ENCODE assay signal across 28 cellular contexts in the genomic region with DNA sequence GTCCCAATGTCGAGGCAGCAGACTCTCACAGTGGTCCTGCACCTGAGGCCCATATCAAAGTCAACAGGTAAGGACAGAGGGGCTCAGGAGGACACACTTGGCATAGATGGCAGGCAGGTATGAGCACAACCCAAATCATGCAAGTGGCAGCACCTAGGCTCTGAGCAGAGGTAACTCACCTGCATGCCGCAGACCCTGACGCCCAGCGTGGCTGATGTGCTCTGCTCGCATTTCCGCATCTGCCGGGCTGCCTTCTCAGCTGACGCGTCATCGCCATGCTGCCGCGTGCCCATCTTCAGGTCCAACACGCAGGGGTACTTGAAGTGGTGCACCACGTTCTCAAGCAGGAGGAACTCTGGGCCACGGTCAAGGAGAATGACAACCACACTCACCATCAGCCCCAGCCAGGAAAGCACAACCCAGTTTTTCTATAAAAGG. TPM values are rescaled to one million over a fixed set of nuclear protein-coding genes. Genes with fewer than 3 reads are reported as not detected.
DNase-seq lines count a peak whose midpoint lies in the region; ATAC-seq, FAIRE-seq and TF ChIP-seq lines count a peak whose summit lies in the region.
"Had no signal": no experiment of that assay in that cellular context is flagged by ENCODE, and none has a peak within 500 bp of the region (broad histone marks: within the 10 kb centered on the region; RNA-seq: fewer than 3 reads in every experiment).

No MANE protein-coding gene starts in this region.

- no peak overlapping the region for H2BK5ac ChIP-seq in H1 (ENCODE audit: low read depth, low read length)

- no peak for ATAC-seq in left ventricle myocardium superior
- no peak for ATAC-seq in upper lobe of right lung
- no peak for ATAC-seq in GM23338
- ATAC-seq in natural killer cell: no peak
- no peak for ATAC-seq in GM19467 (IDR thresholded peaks at IDR 0.05; ENCODE audit: unreplicated experiment)
- ATAC-seq: HCT116 had no signal

- H3K9ac ChIP-seq in H1 (replicated peaks in 1 of 4; ENCODE audit: extremely low read depth in 1 of 4, low read depth in 3 of 4, low read length in 3 of 4): no peak overlapping the region

- H3K9me3 Mint-ChIP-seq in nephron progenitor cell (no peaks in the 10 kb centered on the region), GM23338 (no peaks in the 10 kb centered on the region), natural killer cell (no peaks in the 10 kb centered on the region)
- H3K9me3 Mint-ChIP-seq: CD4-positive, CD25-positive, alpha-beta regulatory T cell had no signal

- H3K4me3 ChIP-seq in H1 (ENCODE audit: extremely low read depth in 1 of 4, insufficient read depth in 2 of 4, low read depth in 3 of 4, low read length in 4 of 4) (no peak overlapping the region), upper lobe of right lung (no peak overlapping the region), GM23338 (no peak overlapping the region)
- H3K4me3 ChIP-seq: BLaER1, Peyer's patch, SK-N-MC had no signal

- H3K9me3 ChIP-seq in H1 (ENCODE audit: insufficient read depth in 2 of 2, low read depth in 1 of 2, low read length in 1 of 2) (no peaks in the 10 kb centered on the region), upper lobe of right lung (no peaks in the 10 kb centered on the region)
- H3K9me3 ChIP-seq: BLaER1, Peyer's patch had no signal

- H4K20me1 ChIP-seq in H1 (replicated peaks in 1 of 2; ENCODE audit: control insufficient read depth in 1 of 2, insufficient read depth in 2 of 2, low read length in 2 of 2) (peaks cover 0 to 7% of the 10 kb centered on the region in 2 experiments), GM23338 (replicated peaks; ENCODE audit: insufficient read depth) (no peaks in the 10 kb centered on the region)

- no peak for TF ChIP-seq RAD21 in H1 (IDR thresholded peaks at IDR 0.05 in 1 of 2, conservative IDR thresholded peaks at IDR 0.05 in 1 of 2; ENCODE audit: low read depth in 2 of 2, low read length in 2 of 2)

- no peak overlapping the region for H2AK5ac ChIP-seq in H1 (ENCODE audit: low read depth, low read length)

- intact Hi-C loops in cardiac septum (cut with DNase I) (no loop called here), left ventricle myocardium superior (cut with micrococcal nuclease) (no loop called here), upper lobe of right lung (cut with DNase I) (no loop called here), natural killer cell (cut with micrococcal nuclease) (no loop called here)

- H3K23me2 ChIP-seq in H1 (ENCODE audit: low read depth, low read length): peaks cover 6% of the 10 kb centered on the region; the same call in 1 of the 2 replicates

- TF ChIP-seq POLR2A in H1 (IDR thresholded peaks at IDR 0.05; ENCODE audit: control extremely low read depth in 1 of 2, low read depth in 2 of 2, low read length in 2 of 2): no peak

- no peak overlapping the region for H3K4ac ChIP-seq in H1 (replicated peaks; ENCODE audit: insufficient read length, low read depth, low read length)

- H3K4me1 ChIP-seq in H1 (replicated peaks in 1 of 4; ENCODE audit: control insufficient read depth in 3 of 4, insufficient read depth in 4 of 4, low read length in 3 of 4) (peaks cover 0 to 10% (median 5%) of the 10 kb centered on the region in 4 experiments; a peak in 6 of 7 replicates), upper lobe of right lung (peaks cover 10% of the 10 kb centered on the region), GM23338 (ENCODE audit: insufficient read depth) (no peaks in the 10 kb centered on the region)

- no peak overlapping the region for H3K56ac ChIP-seq in H1 (replicated peaks; ENCODE audit: insufficient read length, low read depth, low read length)

- no peak overlapping the region for H2BK120ac ChIP-seq in H1 (replicated peaks; ENCODE audit: low read depth, low read length)

- H3K23ac ChIP-seq in H1 (ENCODE audit: insufficient read length): no peak overlapping the region

- H4K91ac ChIP-seq in H1 (replicated peaks; ENCODE audit: insufficient read length, low read length): no peak overlapping the region

- H3K4me3 Mint-ChIP-seq in nephron progenitor cell (no peak overlapping the region), GM23338 (no peak overlapping the region), natural killer cell (no peak overlapping the region)

- H3K4me2 ChIP-seq in H1 (ENCODE audit: insufficient read depth in 1 of 2, low read depth in 2 of 2, low read length in 2 of 2): no peak overlapping the region
- no peak overlapping the region for H3K4me2 ChIP-seq in GM23338
- H3K4me2 ChIP-seq: BLaER1 had no signal

- peak overlapping the region; percentile 48 for H3K27ac Mint-ChIP-seq in nephron progenitor cell
- H3K27ac Mint-ChIP-seq in GM23338: no peak overlapping the region
- no peak overlapping the region for H3K27ac Mint-ChIP-seq in natural killer cell
- H3K27ac Mint-ChIP-seq: CD4-positive, CD25-positive, alpha-beta regulatory T cell had no signal

- H3K4me1 Mint-ChIP-seq in nephron progenitor cell (peaks cover 15% of the 10 kb centered on the region), GM23338 (peaks cover 2% of the 10 kb centered on the region; the same call in 1 of the 3 replicates), natural killer cell (peaks cover 11 to 15% of the 10 kb centered on the region in 2 donors)

- no peaks in the 10 kb centered on the region for H3K27me3 Mint-ChIP-seq in nephron progenitor cell (ENCODE audit: low read depth, poor library complexity)
- peaks cover 11% of the 10 kb centered on the region for H3K27me3 Mint-ChIP-seq in GM23338 (ENCODE audit: insufficient read depth, low read depth, poor library complexity)
- no peaks in the 10 kb centered on the region for H3K27me3 Mint-ChIP-seq in natural killer cell (ENCODE audit: low read depth in 2 of 2)
- H3K27me3 Mint-ChIP-seq: CD4-positive, CD25-positive, alpha-beta regulatory T cell had no signal

- H3K14ac ChIP-seq in H1 (ENCODE audit: insufficient read length): no peak overlapping the region

- H2BK20ac ChIP-seq in H1 (ENCODE audit: low read length): no peak overlapping the region

- H3K36me3 Mint-ChIP-seq in nephron progenitor cell (ENCODE audit: low read depth) (peaks cover 38% of the 10 kb centered on the region), GM23338 (ENCODE audit: low read depth) (peaks cover 27% of the 10 kb centered on the region), natural killer cell (peaks cover 10% of the 10 kb centered on the region)

- no peak overlapping the region for H3K18ac ChIP-seq in H1 (ENCODE audit: extremely low read depth, low read length)

- H4K5ac ChIP-seq in H1 (ENCODE audit: insufficient read length, low read depth, low read length): no peak overlapping the region

- CTCF ChIA-PET in H1 (lab: Charles Lee; ENCODE audit: partially characterized antibody): no interaction called here

- H2BK12ac ChIP-seq in H1 (ENCODE audit: low read depth, low read length): 0 out of 2 replicates have a peak overlapping the region, but pooled peaks have one; percentile 55

- no peaks in the 10 kb centered on the region for H3K9me2 ChIP-seq in GM23338 (ENCODE audit: insufficient read depth)

- peaks cover 18% of the 10 kb centered on the region; the same call in 1 of the 2 replicates for H3F3A ChIP-seq in GM23338 (replicated peaks; ENCODE audit: low read depth)

- DNase-seq in cardiac septum (ENCODE audit: low spot score) (peak; percentile 65), left ventricle myocardium superior (no peak), H1 (ENCODE audit: low read depth in 1 of 2, low spot score in 2 of 2) (no peak), nephron progenitor cell (no peak), upper lobe of right lung (peak; percentile 63), GM23338 (ENCODE audit: low spot score) (no peak), natural killer cell (no peak)
- DNase-seq: 8988T; CD4-positive, CD25-positive, alpha-beta regulatory T cell; GOT3; Karpas-422; NCI-H1092 treated with DMSO at 0.1 percent for 48 hours; NCI-H1436; NCI-H187; NCI-H2081 treated with DMSO at 0.1 percent for 48 hours; NCI-H2171; NCI-H226; NCI-H510A; NCI-H69; OCI-M1; SIG-M5 had no signal

- FAIRE-seq in H1 (lab: Jason Lieb, UNC): no peak
- FAIRE-seq: D721Med, GM19239 had no signal

- no peak overlapping the region for H2BK15ac ChIP-seq in H1 (ENCODE audit: low read length)

- no peak overlapping the region for H3K27ac ChIP-seq in H1 (ENCODE audit: low read depth, low read length)
- H3K27ac ChIP-seq in upper lobe of right lung: no peak overlapping the region
- no peak overlapping the region for H3K27ac ChIP-seq in GM23338 (ENCODE audit: low read depth)
- H3K27ac ChIP-seq: BLaER1, SK-N-MC had no signal

- no peaks in the 10 kb centered on the region for H3K27me3 ChIP-seq in H1 (replicated peaks in 1 of 4; ENCODE audit: control insufficient read depth in 3 of 4, extremely low read depth in 1 of 4, insufficient read depth in 3 of 4, low read length in 3 of 4)
- H3K27me3 ChIP-seq in upper lobe of right lung: no peaks in the 10 kb centered on the region
- H3K27me3 ChIP-seq in GM23338 (ENCODE audit: insufficient read depth): no peaks in the 10 kb centered on the region
- H3K27me3 ChIP-seq: BLaER1, Peyer's patch had no signal

- H3K36me3 ChIP-seq in H1 (ENCODE audit: control insufficient read depth in 2 of 4, insufficient read depth in 4 of 4, low read length in 3 of 4): peaks cover 10 to 32% (median 27%) of the 10 kb centered on the region in 4 experiments
- peaks cover 55% of the 10 kb centered on the region for H3K36me3 ChIP-seq in upper lobe of right lung
- H3K36me3 ChIP-seq in GM23338 (ENCODE audit: insufficient read depth): peaks cover 15% of the 10 kb centered on the region

- POLR2A ChIA-PET in H1 (lab: Charles Lee; ENCODE audit: partially characterized antibody): interaction anchor here (2.4 kb wide), 1 partner anchor 10 kb away, joined by 6 read pairs; no protein-coding TSS in a partner anchor

- TF ChIP-seq EP300 in H1 (IDR thresholded peaks at IDR 0.05; ENCODE audit: borderline replicate concordance in 1 of 2, low read depth in 2 of 2, low read length in 2 of 2): no peak

- WGBS in H1 (ENCODE audit: extremely low coverage in 1 of 2, insufficient coverage in 1 of 2, insufficient read length in 1 of 2, insufficient replicate concordance in 2 of 2, low coverage in 1 of 2, low lambda C conversion rate in 2 of 2, missing lambda C conversion rate in 1 of 2), 2 experiments: 92% methylated on average over 15 of the region's 15 CpGs; no CpG with 5 or more reads in 1 of the 2 experiments

- TF ChIP-seq CTCF in H1 (IDR thresholded peaks at IDR 0.05; ENCODE audit: control extremely low read depth in 1 of 3, insufficient read depth in 1 of 3, low read depth in 1 of 3, low read length in 3 of 3) (no peak), nephron progenitor cell (IDR thresholded peaks at IDR 0.05) (no peak), upper lobe of right lung (IDR thresholded peaks at IDR 0.05) (no peak), GM23338 (conservative IDR thresholded peaks at IDR 0.05; ENCODE audit: low read depth in 2 of 2) (no peak), natural killer cell (IDR thresholded peaks at IDR 0.05) (no peak)

- no peak overlapping the region for H4K8ac ChIP-seq in H1 (ENCODE audit: extremely low read depth, insufficient read depth, low read length)

- peaks cover 0 to 5% of the 10 kb centered on the region in 2 experiments; a peak in 1 of 4 replicates for H3K79me2 ChIP-seq in H1 (ENCODE audit: control insufficient read depth in 1 of 2, insufficient read depth in 2 of 2, low read length in 2 of 2)
- no peaks in the 10 kb centered on the region; the same call in 1 of the 2 replicates for H3K79me2 ChIP-seq in GM23338 (replicated peaks; ENCODE audit: insufficient read depth)

- no peak overlapping the region for H2AFZ ChIP-seq in H1 (ENCODE audit: low read length)
- H2AFZ ChIP-seq in GM23338: no peak overlapping the region

- H3K79me1 ChIP-seq in H1 (ENCODE audit: low read depth, low read length): peaks cover under 1% of the 10 kb centered on the region; the same call in 1 of the 2 replicates

RNA-seq across cellular contexts. Expression of a gene that starts 4.2 kb away (rescaled TPM):
- 19.5 TPM for total RNA-seq in cardiac septum
- total RNA-seq in left ventricle myocardium superior: 16.4 TPM
- 23.9 and 24.0 TPM in 2 replicates for total RNA-seq in H1 (2021; fragmentation: NEBNext Ultra II Directional; extraction: Animal tissue kit (Norgen Biotek cat#: 25700))
- polyA plus RNA-seq in H1 (2011; rRNA removed): 20.9 and 26.6 TPM in 2 replicates
- polyA plus RNA-seq in H1 (2011; cell fraction: cytosol; rRNA removed): 22.7 TPM
- 27.5 TPM for polyA plus RNA-seq in H1 (2011; cell fraction: nucleus; rRNA removed)
- 11.9 to 25.8 TPM (median 24.2 TPM) in 4 replicates for polyA plus RNA-seq in H1 (2012, experiment 1 of 2)
- 21.9 TPM for polyA plus RNA-seq in H1 (2012, experiment 2 of 2)
- polyA plus RNA-seq in H1 (2013, experiment 1 of 2): 8.3 TPM
- polyA plus RNA-seq in H1 (2013, experiment 2 of 2): 9.1 TPM
- 24.6 and 27.9 TPM in 2 replicates for polyA minus RNA-seq in H1 (2011; rRNA and poly(A)+ RNA removed)
- 15.9 TPM for polyA minus RNA-seq in H1 (2011; cell fraction: cytosol; rRNA and poly(A)+ RNA removed)
- 27.7 TPM for polyA minus RNA-seq in H1 (2011; cell fraction: nucleus; rRNA and poly(A)+ RNA removed)
- total RNA-seq in upper lobe of right lung: 34.8 TPM
- 29.4 and 36.1 TPM in 2 replicates for total RNA-seq in GM23338 (2014; rRNA removed; shearing (Covaris generic))
- polyA plus RNA-seq in GM23338 (2016; fragmentation: Nextera tagmentation; extraction: Ambion mirVana): 7.8 and 10.2 TPM in 2 replicates
- total RNA-seq in natural killer cell: 10 to 100 TPM; 24.1 to 28.9 (median 27.5) TPM

RNA-seq across cellular contexts. Expression of a gene that starts 8.5 kb away (rescaled TPM):
- total RNA-seq in cardiac septum: 0.35 TPM
- total RNA-seq in left ventricle myocardium superior: not detected
- 1.6 and 2.9 TPM in 2 replicates for total RNA-seq in H1 (2021; fragmentation: NEBNext Ultra II Directional; extraction: Animal tissue kit (Norgen Biotek cat#: 25700))
- 8.8 and 13.1 TPM in 2 replicates for polyA plus RNA-seq in H1 (2011; rRNA removed)
- polyA plus RNA-seq in H1 (2011; cell fraction: cytosol; rRNA removed): 5.9 TPM
- polyA plus RNA-seq in H1 (2011; cell fraction: nucleus; rRNA removed): 7.3 TPM
- 3.7 to 6.4 TPM (median 6.0 TPM) in 4 replicates for polyA plus RNA-seq in H1 (2012, experiment 1 of 2)
- 5.3 TPM for polyA plus RNA-seq in H1 (2012, experiment 2 of 2)
- polyA plus RNA-seq in H1 (2013, experiment 1 of 2): 7.9 TPM
- 7.7 TPM for polyA plus RNA-seq in H1 (2013, experiment 2 of 2)
- polyA minus RNA-seq in H1 (2011; rRNA and poly(A)+ RNA removed): 3.1 and 3.4 TPM in 2 replicates
- polyA minus RNA-seq in H1 (2011; cell fraction: cytosol; rRNA and poly(A)+ RNA removed): 8.0 TPM
- 14.2 TPM for polyA minus RNA-seq in H1 (2011; cell fraction: nucleus; rRNA and poly(A)+ RNA removed)
- 0.26 TPM for total RNA-seq in upper lobe of right lung
- 8.2 and 10.4 TPM in 2 replicates for total RNA-seq in GM23338 (2014; rRNA removed; shearing (Covaris generic))
- polyA plus RNA-seq in GM23338 (2016; fragmentation: Nextera tagmentation; extraction: Ambion mirVana): 2.9 and 3.5 TPM in 2 replicates
- 1 to 10 TPM in 2 of 3 donors, not detected in 1; 1.3 to 1.9 TPM for total RNA-seq in natural killer cell
- total RNA-seq: CD4-positive, CD25-positive, alpha-beta regulatory T cell had no signal

RNA-seq across cellular contexts. Expression of a gene that starts 38.6 kb away (rescaled TPM):
- total RNA-seq in cardiac septum (59.4 TPM), left ventricle myocardium superior (45.3 TPM), upper lobe of right lung (41.4 TPM), natural killer cell (10 to 100 TPM; 48.5 to 58.7 (median 55.6) TPM)
- 30.5 and 34.2 TPM in 2 replicates for total RNA-seq in H1 (2021; fragmentation: NEBNext Ultra II Directional; extraction: Animal tissue kit (Norgen Biotek cat#: 25700))
- polyA plus RNA-seq in H1 (2011; rRNA removed) (57.7 and 71.5 TPM in 2 replicates), GM23338 (2016; fragmentation: Nextera tagmentation; extraction: Ambion mirVana) (13.2 and 14.6 TPM in 2 replicates)
- polyA plus RNA-seq in H1 (2011; cell fraction: cytosol; rRNA removed): 42.3 TPM
- 154 TPM for polyA plus RNA-seq in H1 (2011; cell fraction: nucleus; rRNA removed)
- 14.4 to 33.7 TPM (median 28.7 TPM) in 4 replicates for polyA plus RNA-seq in H1 (2012, experiment 1 of 2)
- polyA plus RNA-seq in H1 (2012, experiment 2 of 2): 25.2 TPM
- polyA plus RNA-seq in H1 (2013, experiment 1 of 2): 25.4 TPM
- 26.8 TPM for polyA plus RNA-seq in H1 (2013, experiment 2 of 2)
- 49.8 TPM in 2 replicates for polyA minus RNA-seq in H1 (2011; rRNA and poly(A)+ RNA removed)
- polyA minus RNA-seq in H1 (2011; cell fraction: cytosol; rRNA and poly(A)+ RNA removed): 26.6 TPM
- polyA minus RNA-seq in H1 (2011; cell fraction: nucleus; rRNA and poly(A)+ RNA removed): 51.9 TPM
- 24.4 and 32.5 TPM in 2 replicates for total RNA-seq in GM23338 (2014; rRNA removed; shearing (Covaris generic))

RNA-seq across cellular contexts. Expression of a gene that starts 38.7 kb away (rescaled TPM):
- total RNA-seq in cardiac septum (6.4 TPM), left ventricle myocardium superior (6.6 TPM), upper lobe of right lung (23.7 TPM), natural killer cell (10 to 100 TPM in 2 of 3 donors, 1 to 10 TPM in 1; 9.5 to 19.1 (median 15.2) TPM)
- 6.2 and 8.5 TPM in 2 replicates for total RNA-seq in H1 (2021; fragmentation: NEBNext Ultra II Directional; extraction: Animal tissue kit (Norgen Biotek cat#: 25700))
- polyA plus RNA-seq in H1 (2011; rRNA removed) (9.5 and 14.2 TPM in 2 replicates), GM23338 (2016; fragmentation: Nextera tagmentation; extraction: Ambion mirVana) (5.0 and 5.9 TPM in 2 replicates)
- 13.9 TPM for polyA plus RNA-seq in H1 (2011; cell fraction: cytosol; rRNA removed)
- polyA plus RNA-seq in H1 (2011; cell fraction: nucleus; rRNA removed): 85.9 TPM
- 9.0 to 11.8 TPM (median 9.3 TPM) in 4 replicates for polyA plus RNA-seq in H1 (2012, experiment 1 of 2)
- polyA plus RNA-seq in H1 (2012, experiment 2 of 2): 4.6 TPM
- polyA plus RNA-seq in H1 (2013, experiment 1 of 2): 8.6 TPM
- 7.0 TPM for polyA plus RNA-seq in H1 (2013, experiment 2 of 2)
- 6.0 and 7.3 TPM in 2 replicates for polyA minus RNA-seq in H1 (2011; rRNA and poly(A)+ RNA removed)
- polyA minus RNA-seq in H1 (2011; cell fraction: cytosol; rRNA and poly(A)+ RNA removed): 13.4 TPM
- 23.3 TPM for polyA minus RNA-seq in H1 (2011; cell fraction: nucleus; rRNA and poly(A)+ RNA removed)
- total RNA-seq in GM23338 (2014; rRNA removed; shearing (Covaris generic)): 8.7 and 11.1 TPM in 2 replicates

RNA-seq across cellular contexts. Expression of a gene that starts 53.8 kb away (rescaled TPM):
- total RNA-seq in cardiac septum (81.4 TPM), left ventricle myocardium superior (113 TPM), upper lobe of right lung (88.5 TPM), natural killer cell (10 to 100 TPM; 62.8 to 95.7 (median 77.5) TPM)
- 222 and 236 TPM in 2 replicates for total RNA-seq in H1 (2021; fragmentation: NEBNext Ultra II Directional; extraction: Animal tissue kit (Norgen Biotek cat#: 25700))
- polyA plus RNA-seq in H1 (2011; rRNA removed) (260 and 275 TPM in 2 replicates), GM23338 (2016; fragmentation: Nextera tagmentation; extraction: Ambion mirVana) (170 and 178 TPM in 2 replicates)
- 237 TPM for polyA plus RNA-seq in H1 (2011; cell fraction: cytosol; rRNA removed)
- 509 TPM for polyA plus RNA-seq in H1 (2011; cell fraction: nucleus; rRNA removed)
- 188 to 293 TPM (median 261 TPM) in 4 replicates for polyA plus RNA-seq in H1 (2012, experiment 1 of 2)
- polyA plus RNA-seq in H1 (2012, experiment 2 of 2): 246 TPM
- 99.8 TPM for polyA plus RNA-seq in H1 (2013, experiment 1 of 2)
- 92.7 TPM for polyA plus RNA-seq in H1 (2013, experiment 2 of 2)
- 303 and 366 TPM in 2 replicates for polyA minus RNA-seq in H1 (2011; rRNA and poly(A)+ RNA removed)
- polyA minus RNA-seq in H1 (2011; cell fraction: cytosol; rRNA and poly(A)+ RNA removed): 156 TPM
- polyA minus RNA-seq in H1 (2011; cell fraction: nucleus; rRNA and poly(A)+ RNA removed): 198 TPM
- total RNA-seq in GM23338 (2014; rRNA removed; shearing (Covaris generic)): 202 and 264 TPM in 2 replicates

Comparison
In these comparisons a context has a peak if more than half of its experiments do, and no peak if none do; other contexts are left out.
1. DNase-seq: peak in cardiac septum (single experiment) and upper lobe of right lung (single experiment); none in left ventricle myocardium superior (single experiment), H1 (0 of 2), nephron progenitor cell (single experiment), GM23338 (single experiment) and natural killer cell (single experiment).